7 cellular contexts compared by ENCODE assay signal in genomic region chr2:176652300-176653182, GRCh38.
A peak's percentile ranks its signal among the peaks of the same experiment; 100 is the strongest.
DNase-seq lines count a peak whose midpoint lies in the region; ATAC-seq and TF ChIP-seq lines count a peak whose summit lies in the region.

No MANE protein-coding gene starts in this region.

- POLR2A ChIA-PET in SK-N-SH (lab: Yijun Ruan, JAX) = interaction anchor here (0.6 to 1.8 kb wide), 5 partner anchors 14 to 526 kb away, joined by 3 to 8 read pairs (median 6); no protein-coding TSS in a partner anchor

- H3K79me2 ChIP-seq in SK-N-SH (ENCODE audit: insufficient read depth) = no peaks in the 10 kb centered on the region

- H3F3A ChIP-seq in SK-N-SH (replicated peaks; ENCODE audit: insufficient read depth) = no peaks in the 10 kb centered on the region

- no peak overlapping the region for H3K27ac Mint-ChIP-seq in osteocyte (ENCODE audit: unreplicated experiment)

- no peaks in the 10 kb centered on the region for H3K9me3 Mint-ChIP-seq in osteocyte (ENCODE audit: unreplicated experiment)

- TF ChIP-seq POLR2A in erythroblast (IDR thresholded peaks at IDR 0.05; ENCODE audit: low read length) = no peak

- TF ChIP-seq RAD21 in SK-N-SH (IDR thresholded peaks at IDR 0.05; ENCODE audit: low read length) = peak; percentile 89

- H3K9me3 ChIP-seq in SK-N-SH = no peaks in the 10 kb centered on the region

- no peaks in the 10 kb centered on the region for H3K4me1 Mint-ChIP-seq in osteocyte (ENCODE audit: unreplicated experiment)

- CTCF ChIA-PET in SK-N-SH (lab: Yijun Ruan, JAX) = interaction anchor here (0.6 to 31.9 kb wide), 60 partner anchors 8 to 1847 kb away, joined by 3 to 1047 read pairs (median 4); partner anchors contain the start of genes HOXD10, HOXD11, HOXD8 and HOXD9

- H3K27me3 Mint-ChIP-seq in osteocyte (ENCODE audit: unreplicated experiment) = peaks cover 41% of the 10 kb centered on the region

- H3K9me2 ChIP-seq in SK-N-SH = no peaks in the 10 kb centered on the region

- H3K9ac ChIP-seq in SK-N-SH = no peak overlapping the region

- peaks cover 8 to 41% of the 10 kb centered on the region in 2 experiments; a peak in 3 of 4 replicates for H3K4me1 ChIP-seq in SK-N-SH (ENCODE audit: control insufficient read depth in 1 of 2, insufficient read depth in 2 of 2, low read depth in 1 of 2, low read length in 1 of 2)

- 56% methylated on average over 9 of the region's 9 CpGs for WGBS in SK-N-SH (ENCODE audit: low lambda C conversion rate)

- no peak overlapping the region for H3K4me2 ChIP-seq in SK-N-SH

- peak in 1 of 2 experiments; percentile 28; a peak in 1 of 4 replicates for TF ChIP-seq EP300 in SK-N-SH (IDR thresholded peaks at IDR 0.05; ENCODE audit: borderline replicate concordance in 1 of 2, low read depth in 1 of 2, low read length in 1 of 2)

- no peak for ATAC-seq in HG02678 (IDR thresholded peaks at IDR 0.05; ENCODE audit: unreplicated experiment)

- no peak overlapping the region for H3K4me3 Mint-ChIP-seq in osteocyte (ENCODE audit: unreplicated experiment)

- no peak overlapping the region; a peak in 1 of 4 replicates for H3K4me3 ChIP-seq in SK-N-SH (ENCODE audit: low read depth in 2 of 2, low read length in 1 of 2)

- no peaks in the 10 kb centered on the region for H4K20me1 ChIP-seq in SK-N-SH (ENCODE audit: insufficient read depth)

- H2AFZ ChIP-seq in SK-N-SH (ENCODE audit: low read depth) = no peak overlapping the region

- DNase-seq in EL (peak; percentile 67), H4 (ENCODE audit: low spot score) (peak; percentile 62), NCI-H1105 treated with DMSO at 0.1 percent for 48 hours (lab: John Stamatoyannopoulos, UW) (peak; percentile 82), SK-N-SH (peak; percentile 42), erythroblast (lab: John Stamatoyannopoulos, UW) (peak; percentile 36 to 57), osteocyte (ENCODE audit: extremely low spot score, unreplicated experiment) (no peak)

- peak; percentile 87 for TF ChIP-seq CTCF in SK-N-SH (IDR thresholded peaks at IDR 0.05)
- TF ChIP-seq CTCF in osteocyte (IDR thresholded peaks at IDR 0.05) = peak; percentile 74

- H3K36me3 Mint-ChIP-seq in osteocyte (ENCODE audit: unreplicated experiment) = no peaks in the 10 kb centered on the region

- H3K27ac ChIP-seq in SK-N-SH (ENCODE audit: low read depth in 2 of 2, low read length in 1 of 2) = no peak overlapping the region; a peak in 1 of 4 replicates

- no peaks in the 10 kb centered on the region for H3K27me3 ChIP-seq in SK-N-SH (ENCODE audit: insufficient read depth)

- H3K36me3 ChIP-seq in SK-N-SH (replicated peaks in 1 of 2; ENCODE audit: control insufficient read depth in 1 of 2, insufficient read depth in 2 of 2, low read length in 1 of 2) = no peaks in the 10 kb centered on the region

TF ChIP-seq in SK-N-SH, 30 proteins besides CTCF, POLR2A, EP300 and RAD21:
- TF ChIP-seq JUND (IDR thresholded peaks at IDR 0.05) (no peak), POLR2AphosphoS5 (IDR thresholded peaks at IDR 0.05; ENCODE audit: low read depth, low read length) (no peak), TAF1 (IDR thresholded peaks at IDR 0.05; ENCODE audit: borderline replicate concordance, low read depth, low read length) (no peak), IRF3 (IDR thresholded peaks at IDR 0.05; ENCODE audit: low read depth, low read length) (no peak), TCF12 (IDR thresholded peaks at IDR 0.05) (no peak), SIN3A (IDR thresholded peaks at IDR 0.05; ENCODE audit: borderline replicate concordance, low read depth, low read length) (no peak), NRF1 (IDR thresholded peaks at IDR 0.05; ENCODE audit: low read depth, low read length) (no peak), SMC3 (IDR thresholded peaks at IDR 0.05; ENCODE audit: low read depth, low read length) (peak; percentile 79), MEF2A (IDR thresholded peaks at IDR 0.05; ENCODE audit: borderline replicate concordance, low read depth) (no peak), RFX5 (IDR thresholded peaks at IDR 0.05; ENCODE audit: low read length) (no peak), GATA2 (CRISPR knock-in tag; IDR thresholded peaks at IDR 0.05) (peak; percentile 85), RCOR1 (IDR thresholded peaks at IDR 0.05; ENCODE audit: low read length) (peak; percentile 45; the same call in 1 of the 2 replicates), FOXJ3 (CRISPR knock-in tag; IDR thresholded peaks at IDR 0.05) (0 out of 2 replicates have a peak, but pooled peaks have one; percentile 24), ELF1 (IDR thresholded peaks at IDR 0.05) (no peak), GABPA (IDR thresholded peaks at IDR 0.05; ENCODE audit: low read depth) (no peak), ZBTB33 (IDR thresholded peaks at IDR 0.05; ENCODE audit: borderline replicate concordance, low read depth) (no peak), FOXM1 (IDR thresholded peaks at IDR 0.05; ENCODE audit: low read depth) (no peak), NFIC (IDR thresholded peaks at IDR 0.05; ENCODE audit: borderline replicate concordance) (no peak), EZH2phosphoT487 (IDR thresholded peaks at IDR 0.05; ENCODE audit: borderline replicate concordance, low read depth) (no peak)
- TF ChIP-seq, protein P1, sequence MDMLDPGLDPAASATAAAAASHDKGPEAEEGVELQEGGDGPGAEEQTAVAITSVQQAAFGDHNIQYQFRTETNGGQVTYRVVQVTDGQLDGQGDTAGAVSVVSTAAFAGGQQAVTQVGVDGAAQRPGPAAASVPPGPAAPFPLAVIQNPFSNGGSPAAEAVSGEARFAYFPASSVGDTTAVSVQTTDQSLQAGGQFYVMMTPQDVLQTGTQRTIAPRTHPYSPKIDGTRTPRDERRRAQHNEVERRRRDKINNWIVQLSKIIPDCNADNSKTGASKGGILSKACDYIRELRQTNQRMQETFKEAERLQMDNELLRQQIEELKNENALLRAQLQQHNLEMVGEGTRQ (IDR thresholded peaks at IDR 0.05; ENCODE audit: borderline replicate concordance, low read depth, low read length) = no peak
- TF ChIP-seq, protein P2, sequence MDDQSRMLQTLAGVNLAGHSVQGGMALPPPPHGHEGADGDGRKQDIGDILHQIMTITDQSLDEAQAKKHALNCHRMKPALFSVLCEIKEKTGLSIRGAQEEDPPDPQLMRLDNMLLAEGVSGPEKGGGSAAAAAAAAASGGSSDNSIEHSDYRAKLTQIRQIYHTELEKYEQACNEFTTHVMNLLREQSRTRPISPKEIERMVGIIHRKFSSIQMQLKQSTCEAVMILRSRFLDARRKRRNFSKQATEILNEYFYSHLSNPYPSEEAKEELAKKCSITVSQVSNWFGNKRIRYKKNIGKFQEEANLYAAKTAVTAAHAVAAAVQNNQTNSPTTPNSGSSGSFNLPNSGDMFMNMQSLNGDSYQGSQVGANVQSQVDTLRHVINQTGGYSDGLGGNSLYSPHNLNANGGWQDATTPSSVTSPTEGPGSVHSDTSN (IDR thresholded peaks at IDR 0.05) = peak; percentile 73
